In the genomic region with DNA sequence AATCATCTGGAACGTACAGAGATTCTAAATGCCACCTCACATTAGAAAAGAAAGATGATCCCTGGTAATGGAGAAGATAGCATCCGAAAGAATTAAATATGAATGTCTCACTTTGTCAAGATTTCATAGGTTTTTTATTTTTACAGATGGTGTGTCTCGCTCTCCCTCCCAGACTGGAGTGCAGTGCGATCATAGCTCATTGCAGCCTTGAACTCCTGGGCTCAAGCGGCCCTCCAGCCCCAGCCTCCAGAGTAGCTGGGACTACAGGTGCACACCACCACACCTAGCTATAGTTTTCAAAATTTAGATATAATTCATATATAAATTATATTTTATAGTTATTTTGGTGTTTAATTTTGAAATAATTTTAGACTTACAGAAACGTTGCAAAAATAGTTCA, we compare ENCODE assay signal across 20 cellular contexts. TPM values are rescaled to one million over a fixed set of nuclear protein-coding genes. Genes with fewer than 3 reads are reported as not detected.
DNase-seq lines count a peak whose midpoint lies in the region; ATAC-seq lines count a peak whose summit lies in the region.
"Had no signal": no experiment of that assay in that cellular context is flagged by ENCODE, and none has a peak within 500 bp of the region (broad histone marks: within the 10 kb centered on the region; RNA-seq: fewer than 3 reads in every experiment).

No MANE protein-coding gene starts in this region.

- H3K27ac Mint-ChIP-seq in activated naive CD4-positive, alpha-beta T cell treated with anti-CD3 and anti-CD28 coated beads for 36 hours = no peak overlapping the region
- no peak overlapping the region for H3K27ac Mint-ChIP-seq in activated naive CD4-positive, alpha-beta T cell treated with anti-CD3 and anti-CD28 coated beads, Interleukin-2, amount 10 ng/mL, durations not matched to agents 7 days and 5 days
- H3K27ac Mint-ChIP-seq in activated T-helper 17 cell treated with anti-CD3 and anti-CD28 coated beads, Interleukin-2, amount 50 U/mL, for 72 hours = no peak overlapping the region

- no peaks in the 10 kb centered on the region for H3K9me3 ChIP-seq in skeletal muscle satellite cell (replicated peaks; ENCODE audit: low read length)
- H3K9me3 ChIP-seq: uterus had no signal

- no peaks in the 10 kb centered on the region for H3K27me3 Mint-ChIP-seq in activated naive CD4-positive, alpha-beta T cell treated with anti-CD3 and anti-CD28 coated beads for 36 hours (ENCODE audit: low read depth)
- H3K27me3 Mint-ChIP-seq in activated naive CD4-positive, alpha-beta T cell treated with anti-CD3 and anti-CD28 coated beads, Interleukin-2, amount 10 ng/mL, durations not matched to agents 7 days and 5 days = no peaks in the 10 kb centered on the region
- H3K27me3 Mint-ChIP-seq in activated T-helper 17 cell treated with anti-CD3 and anti-CD28 coated beads, Interleukin-2, amount 50 U/mL, for 72 hours = peaks cover 4% of the 10 kb centered on the region

- no peak for DNase-seq in activated naive CD4-positive, alpha-beta T cell treated with anti-CD3 and anti-CD28 coated beads for 36 hours
- DNase-seq in activated naive CD4-positive, alpha-beta T cell treated with anti-CD3 and anti-CD28 coated beads, Interleukin-2, amount 10 ng/mL, durations not matched to agents 7 days and 5 days = no peak
- no peak for DNase-seq in Jurkat, Clone E6-1 (ENCODE audit: low read depth, low spot score)
- no peak for DNase-seq in activated CD8-positive, alpha-beta memory T cell treated with anti-CD3 and anti-CD28 coated beads, Interleukin-2, amount 50 U/mL, for 48 hours
- DNase-seq in effector CD4-positive, alpha-beta T cell = no peak
- DNase-seq: activated CD8-positive, alpha-beta memory T cell treated with anti-CD3 and anti-CD28 coated beads for 24 hours; activated naive CD4-positive, alpha-beta T cell treated with Interleukin-2 at 50 U/mL for 16 hours; dorsolateral prefrontal cortex; GOT3; head of caudate nucleus; naive B cell; NCI-H2081 treated with DMSO at 0.1 percent for 48 hours; NCI-H524 treated with DMSO at 0.1 percent for 48 hours; uterus had no signal

- no peak overlapping the region for H3K9ac ChIP-seq in skeletal muscle satellite cell (ENCODE audit: low read depth, low read length)

- H3K27me3 ChIP-seq in skeletal muscle satellite cell (ENCODE audit: control insufficient read depth, insufficient read depth, low read length) = no peaks in the 10 kb centered on the region
- H3K27me3 ChIP-seq: dorsolateral prefrontal cortex, uterus had no signal

- ATAC-seq in activated T-helper 17 cell treated with anti-CD3 and anti-CD28 coated beads, Interleukin-2, amount 50 U/mL, for 72 hours (replicated peaks) = no peak
- no peak for ATAC-seq in HG03045 (IDR thresholded peaks at IDR 0.05; ENCODE audit: unreplicated experiment)
- ATAC-seq: esophagus mucosa, SK-N-SH treated with all-trans-retinoic acid at 6 μM for 48 hours had no signal

- no peaks in the 10 kb centered on the region for H3K36me3 Mint-ChIP-seq in activated naive CD4-positive, alpha-beta T cell treated with anti-CD3 and anti-CD28 coated beads for 36 hours (ENCODE audit: low read depth)
- H3K36me3 Mint-ChIP-seq in activated naive CD4-positive, alpha-beta T cell treated with anti-CD3 and anti-CD28 coated beads, Interleukin-2, amount 10 ng/mL, durations not matched to agents 7 days and 5 days = no peaks in the 10 kb centered on the region
- no peaks in the 10 kb centered on the region for H3K36me3 Mint-ChIP-seq in activated T-helper 17 cell treated with anti-CD3 and anti-CD28 coated beads, Interleukin-2, amount 50 U/mL, for 72 hours (ENCODE audit: low read depth)

- no peaks in the 10 kb centered on the region for H3K9me3 Mint-ChIP-seq in activated naive CD4-positive, alpha-beta T cell treated with anti-CD3 and anti-CD28 coated beads for 36 hours
- no peaks in the 10 kb centered on the region for H3K9me3 Mint-ChIP-seq in activated naive CD4-positive, alpha-beta T cell treated with anti-CD3 and anti-CD28 coated beads, Interleukin-2, amount 10 ng/mL, durations not matched to agents 7 days and 5 days
- peaks cover 5% of the 10 kb centered on the region for H3K9me3 Mint-ChIP-seq in activated T-helper 17 cell treated with anti-CD3 and anti-CD28 coated beads, Interleukin-2, amount 50 U/mL, for 72 hours

- no peaks in the 10 kb centered on the region for H3K4me1 ChIP-seq in skeletal muscle satellite cell (ENCODE audit: control insufficient read depth, insufficient read depth, low read length)
- H3K4me1 ChIP-seq: uterus had no signal

- CTCF ChIA-PET in activated naive CD4-positive, alpha-beta T cell treated with anti-CD3 and anti-CD28 coated beads for 36 hours (lab: Charles Lee) = interaction anchor here (0.6 to 1.7 kb wide), 3 partner anchors 19 to 71 kb away, joined by 3 to 5 read pairs (median 4); no protein-coding TSS in a partner anchor
- CTCF ChIA-PET in activated naive CD4-positive, alpha-beta T cell treated with anti-CD3 and anti-CD28 coated beads, Interleukin-2, amount 10 ng/mL, durations not matched to agents 7 days and 5 days (lab: Charles Lee) = no interaction called here

- H3K4me2 ChIP-seq in skeletal muscle satellite cell (ENCODE audit: low read length) = peak overlapping the region; percentile 0

- H3K4me1 Mint-ChIP-seq in activated naive CD4-positive, alpha-beta T cell treated with anti-CD3 and anti-CD28 coated beads for 36 hours (ENCODE audit: low read depth) = no peaks in the 10 kb centered on the region
- H3K4me1 Mint-ChIP-seq in activated naive CD4-positive, alpha-beta T cell treated with anti-CD3 and anti-CD28 coated beads, Interleukin-2, amount 10 ng/mL, durations not matched to agents 7 days and 5 days = no peaks in the 10 kb centered on the region
- H3K4me1 Mint-ChIP-seq in activated T-helper 17 cell treated with anti-CD3 and anti-CD28 coated beads, Interleukin-2, amount 50 U/mL, for 72 hours = no peaks in the 10 kb centered on the region

- H3K4me3 Mint-ChIP-seq in activated naive CD4-positive, alpha-beta T cell treated with anti-CD3 and anti-CD28 coated beads for 36 hours = peak overlapping the region; percentile 2
- H3K4me3 Mint-ChIP-seq in activated naive CD4-positive, alpha-beta T cell treated with anti-CD3 and anti-CD28 coated beads, Interleukin-2, amount 10 ng/mL, durations not matched to agents 7 days and 5 days = no peak overlapping the region
- peak overlapping the region; percentile 68 for H3K4me3 Mint-ChIP-seq in activated T-helper 17 cell treated with anti-CD3 and anti-CD28 coated beads, Interleukin-2, amount 50 U/mL, for 72 hours

- H3K4me3 ChIP-seq in Jurkat, Clone E6-1 (ENCODE audit: low read length) = peak overlapping the region; percentile 16; the same call in 1 of the 2 replicates
- no peak overlapping the region for H3K4me3 ChIP-seq in skeletal muscle satellite cell (ENCODE audit: low read length)
- H3K4me3 ChIP-seq: dorsolateral prefrontal cortex, lung, uterus had no signal

- intact Hi-C loops in activated naive CD4-positive, alpha-beta T cell treated with anti-CD3 and anti-CD28 coated beads for 36 hours (cut with micrococcal nuclease) = no loop called here

- no peaks in the 10 kb centered on the region for H3K36me3 ChIP-seq in skeletal muscle satellite cell (ENCODE audit: insufficient read depth, low read length)
- H3K36me3 ChIP-seq: uterus had no signal

RNA-seq across cellular contexts. Expression of gene SMTN, which starts 16.7 kb away (rescaled TPM):
- total RNA-seq in activated naive CD4-positive, alpha-beta T cell treated with anti-CD3 and anti-CD28 coated beads for 36 hours = 10 to 100 TPM; 46.2 to 47.6 TPM
- polyA plus RNA-seq in Jurkat, Clone E6-1 (2012; ENCODE audit: insufficient read depth, insufficient read length) = 36.0 TPM
- total RNA-seq in activated T-helper 17 cell treated with anti-CD3 and anti-CD28 coated beads, Interleukin-2, amount 50 U/mL, for 72 hours = 10 to 100 TPM; 42.6 to 58.4 TPM
- 175 and 203 TPM in 2 replicates for total RNA-seq in skeletal muscle satellite cell (2012; rRNA removed)

RNA-seq across cellular contexts. Expression of gene SELENOM, which starts 43.0 kb away (rescaled TPM):
- 10 to 100 TPM in 1 of 2 experiments, 1 to 10 TPM in 1; 9.3 to 11.0 TPM for total RNA-seq in activated naive CD4-positive, alpha-beta T cell treated with anti-CD3 and anti-CD28 coated beads for 36 hours
- 5.2 TPM for polyA plus RNA-seq in Jurkat, Clone E6-1 (2012; ENCODE audit: insufficient read depth, insufficient read length)
- 10 to 100 TPM in 1 of 2 donors, 1 to 10 TPM in 1; 4.5 to 20.4 TPM for total RNA-seq in activated T-helper 17 cell treated with anti-CD3 and anti-CD28 coated beads, Interleukin-2, amount 50 U/mL, for 72 hours
- 128 and 200 TPM in 2 replicates for total RNA-seq in skeletal muscle satellite cell (2012; rRNA removed)

RNA-seq across cellular contexts. Expression of gene INPP5J, which starts 58.4 kb away (rescaled TPM):
- under 1 TPM; 0.12 to 0.17 TPM for total RNA-seq in activated naive CD4-positive, alpha-beta T cell treated with anti-CD3 and anti-CD28 coated beads for 36 hours
- polyA plus RNA-seq in Jurkat, Clone E6-1 (2012; ENCODE audit: insufficient read depth, insufficient read length) = not detected
- under 1 TPM; 0.09 to 0.34 TPM for total RNA-seq in activated T-helper 17 cell treated with anti-CD3 and anti-CD28 coated beads, Interleukin-2, amount 50 U/mL, for 72 hours
- 0.22 and 0.51 TPM in 2 replicates for total RNA-seq in skeletal muscle satellite cell (2012; rRNA removed)
